In the genomic region with DNA sequence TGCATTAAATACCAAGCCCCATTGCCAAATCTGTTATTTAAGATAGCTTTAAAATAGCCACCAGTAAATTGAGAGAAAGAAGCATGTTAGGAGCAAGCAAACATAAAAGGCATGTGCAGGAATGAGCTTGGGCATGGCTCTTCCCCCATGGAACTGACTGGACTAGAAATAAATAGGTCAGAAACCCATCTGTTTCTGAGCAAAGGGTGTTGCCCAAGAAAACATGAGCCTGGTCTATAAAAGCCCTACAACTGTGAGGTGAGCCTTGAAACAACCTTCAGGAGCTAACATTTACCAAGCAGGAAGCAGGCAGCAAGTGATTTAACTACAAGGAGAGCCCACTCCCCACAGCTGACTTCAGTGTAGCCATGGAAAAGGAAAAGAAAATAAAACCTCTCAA, we compare ENCODE assay signal across 21 cellular contexts.
"Had no signal": no experiment of that assay in that cellular context is flagged by ENCODE, and none has a peak within 500 bp of the region (broad histone marks: within the 10 kb centered on the region; RNA-seq: fewer than 3 reads in every experiment).

No MANE protein-coding gene starts in this region.

- H3K4me3 ChIP-seq: esophagus muscularis mucosa, lung, sigmoid colon, spleen, upper lobe of left lung had no signal

- DNase-seq: activated CD4-positive, alpha-beta T cell treated with anti-CD3 and anti-CD28 coated beads for 4 hours; activated CD4-positive, alpha-beta T cell treated with anti-CD3 and anti-CD28 coated beads, Interleukin-2, amount 50 U/mL, for 48 hours; activated CD4-positive, CD25-positive, alpha-beta regulatory T cell; activated effector memory CD4-positive, alpha-beta T cell treated with Interleukin-2 at 50 U/mL for 16 hours; activated naive CD4-positive, alpha-beta T cell treated with anti-CD3 and anti-CD28 coated beads for 36 hours; activated naive CD8-positive, alpha-beta T cell treated with anti-CD3 and anti-CD28 coated beads, Interleukin-2, amount 10 ng/mL, durations not matched to agents 7 days and 5 days; activated T-cell treated with anti-CD3 and anti-CD28 coated beads, Interleukin-2, amount 50 U/mL, for 72 hours; amniotic stem cell; effector memory CD4-positive, alpha-beta T cell; left colon; naive B cell; posterior cingulate gyrus; sigmoid colon; spleen; stimulated activated CD4-positive, alpha-beta T cell treated with anti-CD3 and anti-CD28 coated beads, Interleukin-4, amount 100 ng/mL, for 1 hour; stimulated activated naive CD4-positive, alpha-beta T cell treated with Interleukin-2 at 50 U/mL for 16 hours; T-helper 17 cell; upper lobe of left lung had no signal

- H3K4me1 Mint-ChIP-seq: activated naive CD8-positive, alpha-beta T cell treated with anti-CD3 and anti-CD28 coated beads, Interleukin-2, amount 10 ng/mL, durations not matched to agents 7 days and 5 days; naive B cell; T-helper 17 cell had no signal

- H3K4me3 Mint-ChIP-seq: activated naive CD4-positive, alpha-beta T cell treated with anti-CD3 and anti-CD28 coated beads for 36 hours; activated naive CD8-positive, alpha-beta T cell treated with anti-CD3 and anti-CD28 coated beads, Interleukin-2, amount 10 ng/mL, durations not matched to agents 7 days and 5 days; activated T-cell treated with anti-CD3 and anti-CD28 coated beads, Interleukin-2, amount 50 U/mL, for 72 hours; dendritic cell treated with granulocyte-macrophage colony-stimulating factor and Interleukin-4, amounts not matched to agents 40 ng/mL and 50 ng/mL, for 4 days; naive B cell; T-helper 17 cell had no signal

- H3K27ac Mint-ChIP-seq: activated naive CD4-positive, alpha-beta T cell treated with anti-CD3 and anti-CD28 coated beads for 36 hours; activated naive CD8-positive, alpha-beta T cell treated with anti-CD3 and anti-CD28 coated beads, Interleukin-2, amount 10 ng/mL, durations not matched to agents 7 days and 5 days; activated T-cell treated with anti-CD3 and anti-CD28 coated beads, Interleukin-2, amount 50 U/mL, for 72 hours; dendritic cell treated with granulocyte-macrophage colony-stimulating factor and Interleukin-4, amounts not matched to agents 40 ng/mL and 50 ng/mL, for 4 days; T-helper 17 cell had no signal

- H3K36me3 Mint-ChIP-seq: activated naive CD8-positive, alpha-beta T cell treated with anti-CD3 and anti-CD28 coated beads, Interleukin-2, amount 10 ng/mL, durations not matched to agents 7 days and 5 days; naive B cell had no signal

- ATAC-seq: activated T-cell treated with anti-CD3 and anti-CD28 coated beads, Interleukin-2, amount 50 U/mL, for 72 hours; left colon; T-helper 17 cell had no signal

- H3K27me3 Mint-ChIP-seq: activated naive CD8-positive, alpha-beta T cell treated with anti-CD3 and anti-CD28 coated beads, Interleukin-2, amount 10 ng/mL, durations not matched to agents 7 days and 5 days; dendritic cell treated with granulocyte-macrophage colony-stimulating factor and Interleukin-4, amounts not matched to agents 40 ng/mL and 50 ng/mL, for 4 days; naive B cell; T-helper 17 cell had no signal
